Comparison of ENCODE assay signal across 15 cellular contexts in the genomic region with DNA sequence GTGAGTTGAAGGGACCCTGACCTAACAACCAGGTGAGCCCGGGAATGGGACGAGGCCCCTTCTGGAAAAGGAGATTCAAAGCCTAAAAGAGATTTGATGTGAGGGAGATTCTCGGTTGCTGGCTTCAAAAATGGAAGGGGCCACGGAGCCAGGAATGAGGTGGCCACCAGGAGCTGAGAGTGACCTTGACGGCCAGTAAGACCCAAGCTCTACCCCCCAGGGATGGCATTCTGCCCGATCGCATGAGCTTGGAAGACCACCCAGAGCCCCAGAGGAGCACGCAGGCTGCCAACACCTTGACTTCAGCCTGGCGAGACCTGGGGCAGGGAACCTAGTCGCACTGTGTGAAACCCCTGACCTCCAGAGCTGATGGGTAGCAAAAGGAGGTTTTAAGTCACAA.
DNase-seq lines count a peak whose midpoint lies in the region; TF ChIP-seq lines count a peak whose summit lies in the region.
"Had no signal": no experiment of that assay in that cellular context is flagged by ENCODE, and none has a peak within 500 bp of the region (broad histone marks: within the 10 kb centered on the region; RNA-seq: fewer than 3 reads in every experiment).

No MANE protein-coding gene starts in this region.

- peak overlapping the region; percentile 54 for H3K4me2 ChIP-seq in neural progenitor cell

- no peak for DNase-seq in breast epithelium (ENCODE audit: low spot score in 2 of 2)
- no peak for DNase-seq in MCF 10A (ENCODE audit: unreplicated experiment)
- no peak for DNase-seq in dorsolateral prefrontal cortex
- no peak for DNase-seq in neural progenitor cell (ENCODE audit: low spot score)
- DNase-seq in GDM1 (lab: John Stamatoyannopoulos, UW) = no peak
- no peak for DNase-seq in WERI-Rb-1
- DNase-seq in stimulated activated CD8-positive, alpha-beta memory T cell treated with anti-CD3 and anti-CD28 coated beads, Interleukin-4, amount 100 ng/mL, for 48 hours = no peak
- DNase-seq: CD8-positive, alpha-beta T cell; COR-L47; DMS153; DMS79 treated with DMSO at 0.1 percent for 48 hours; EL had no signal

- H3K27ac ChIP-seq in breast epithelium = peak overlapping the region; percentile 80 to 83
- peak overlapping the region; percentile 60 to 100 (median 97) for H3K27ac ChIP-seq in dorsolateral prefrontal cortex
- no peak overlapping the region for H3K27ac ChIP-seq in neural progenitor cell
- peak overlapping the region; percentile 97 for H3K27ac ChIP-seq in temporal lobe (ENCODE audit: low read depth, low read length)
- H3K27ac ChIP-seq in WERI-Rb-1 = no peak overlapping the region
- H3K27ac ChIP-seq: 22Rv1 had no signal

- TF ChIP-seq CTCF in breast epithelium (IDR thresholded peaks at IDR 0.05) (no peak), MCF 10A (IDR thresholded peaks at IDR 0.05; ENCODE audit: unreplicated experiment) (no peak), dorsolateral prefrontal cortex (IDR thresholded peaks at IDR 0.05 in 54 of 56, conservative IDR thresholded peaks at IDR 0.05 in 2 of 56; ENCODE audit: low read depth in 1 of 56, partially characterized antibody in 56 of 56) (no peak), neural progenitor cell (IDR thresholded peaks at IDR 0.05) (no peak), WERI-Rb-1 (IDR thresholded peaks at IDR 0.05; ENCODE audit: low read depth, low read length) (no peak)

- POLR2A ChIA-PET in MCF 10A (lab: Yijun Ruan, JAX) = no interaction called here

- intact Hi-C loops in breast epithelium (cut with DNase I; ENCODE audit: low total_unique reads) = no loop called here
- intact Hi-C loops in MCF 10A (cut with micrococcal nuclease) = no loop called here
- intact Hi-C loops in dorsolateral prefrontal cortex (cut with DNase I) = no loop called here

- H3K27me3 ChIP-seq in breast epithelium = no peaks in the 10 kb centered on the region
- H3K27me3 ChIP-seq in dorsolateral prefrontal cortex = peaks cover 0 to 9% (median 0%) of the 10 kb centered on the region in 45 donors
- H3K27me3 ChIP-seq in neural progenitor cell = peaks cover 26% of the 10 kb centered on the region
- no peaks in the 10 kb centered on the region for H3K27me3 ChIP-seq in WERI-Rb-1 (ENCODE audit: insufficient read depth, low read depth, severe bottlenecking)

- BruUV-seq in MCF 10A (replicated peaks; lab: Mats Ljungman, UMichigan) = no TSS peak

- H3K9me3 ChIP-seq in breast epithelium (no peaks in the 10 kb centered on the region), neural progenitor cell (ENCODE audit: low read depth) (no peaks in the 10 kb centered on the region), WERI-Rb-1 (ENCODE audit: severe bottlenecking) (peaks cover 11% of the 10 kb centered on the region)

- H3K27me3 Mint-ChIP-seq in MCF 10A (ENCODE audit: insufficient read depth, unreplicated experiment) (peaks cover 64% of the 10 kb centered on the region), neural progenitor cell (ENCODE audit: insufficient read depth, low read depth) (peaks cover 17% of the 10 kb centered on the region)

- H3K9ac ChIP-seq in neural progenitor cell = no peak overlapping the region

- H3K27ac Mint-ChIP-seq in MCF 10A (ENCODE audit: low read depth, unreplicated experiment) (no peak overlapping the region), neural progenitor cell (peak overlapping the region; percentile 69)
- H3K27ac Mint-ChIP-seq: CD14-positive monocyte; CD8-positive, alpha-beta T cell had no signal

- H3K4me1 Mint-ChIP-seq in MCF 10A (ENCODE audit: insufficient read depth, unreplicated experiment) (no peaks in the 10 kb centered on the region), neural progenitor cell (peaks cover 11% of the 10 kb centered on the region)
- H3K4me1 Mint-ChIP-seq: CD14-positive monocyte had no signal

- TF ChIP-seq POLR2A in breast epithelium (IDR thresholded peaks at IDR 0.05) = no peak

- no peaks in the 10 kb centered on the region for H3K36me3 Mint-ChIP-seq in MCF 10A (ENCODE audit: insufficient read depth, unreplicated experiment)
- H3K36me3 Mint-ChIP-seq in neural progenitor cell = no peaks in the 10 kb centered on the region
- H3K36me3 Mint-ChIP-seq: CD14-positive monocyte; CD8-positive, alpha-beta T cell had no signal

- H3F3A ChIP-seq in neural progenitor cell (ENCODE audit: low read depth) = no peaks in the 10 kb centered on the region

- H3K4me1 ChIP-seq in breast epithelium (no peaks in the 10 kb centered on the region), neural progenitor cell (peaks cover 14% of the 10 kb centered on the region)

- H2AFZ ChIP-seq in neural progenitor cell (replicated peaks) = no peak overlapping the region

- H3K4me3 Mint-ChIP-seq in MCF 10A (ENCODE audit: unreplicated experiment) (no peak overlapping the region), neural progenitor cell (no peak overlapping the region)
- H3K4me3 Mint-ChIP-seq: CD14-positive monocyte; CD8-positive, alpha-beta T cell had no signal

- H3K4me3 ChIP-seq in breast epithelium (no peak overlapping the region), dorsolateral prefrontal cortex (peak overlapping the region in 6 of 59 donors; percentile 7 to 25 (median 16)), neural progenitor cell (no peak overlapping the region), WERI-Rb-1 (ENCODE audit: low read depth, low read length) (no peak overlapping the region)

- H4K20me1 ChIP-seq in neural progenitor cell (ENCODE audit: low read depth) = no peaks in the 10 kb centered on the region

- no peaks in the 10 kb centered on the region for H3K36me3 ChIP-seq in breast epithelium
- no peaks in the 10 kb centered on the region for H3K36me3 ChIP-seq in neural progenitor cell
- H3K36me3 ChIP-seq in WERI-Rb-1 = no peaks in the 10 kb centered on the region

- H3K9me3 Mint-ChIP-seq in MCF 10A (ENCODE audit: unreplicated experiment) (no peaks in the 10 kb centered on the region), neural progenitor cell (peaks cover 8% of the 10 kb centered on the region)
- H3K9me3 Mint-ChIP-seq: CD8-positive, alpha-beta T cell had no signal

- H3K79me2 ChIP-seq in neural progenitor cell (ENCODE audit: low read depth) = no peaks in the 10 kb centered on the region

- CTCF ChIA-PET in MCF 10A (lab: Yijun Ruan, JAX) = interaction anchor here (0.6 to 4.4 kb wide), 7 partner anchors 8 to 1078 kb away, joined by 3 to 32 read pairs (median 3); no protein-coding TSS in a partner anchor

Comparison
In these comparisons a context has a peak if more than half of its experiments do, and no peak if none do; other contexts are left out.
1. H3K27ac ChIP-seq: peak in breast epithelium (2 of 2), dorsolateral prefrontal cortex (59 of 59) and temporal lobe (single experiment); none in neural progenitor cell (single experiment) and WERI-Rb-1 (single experiment).